ENCODE assay signal across 18 cellular contexts in the genomic region with DNA sequence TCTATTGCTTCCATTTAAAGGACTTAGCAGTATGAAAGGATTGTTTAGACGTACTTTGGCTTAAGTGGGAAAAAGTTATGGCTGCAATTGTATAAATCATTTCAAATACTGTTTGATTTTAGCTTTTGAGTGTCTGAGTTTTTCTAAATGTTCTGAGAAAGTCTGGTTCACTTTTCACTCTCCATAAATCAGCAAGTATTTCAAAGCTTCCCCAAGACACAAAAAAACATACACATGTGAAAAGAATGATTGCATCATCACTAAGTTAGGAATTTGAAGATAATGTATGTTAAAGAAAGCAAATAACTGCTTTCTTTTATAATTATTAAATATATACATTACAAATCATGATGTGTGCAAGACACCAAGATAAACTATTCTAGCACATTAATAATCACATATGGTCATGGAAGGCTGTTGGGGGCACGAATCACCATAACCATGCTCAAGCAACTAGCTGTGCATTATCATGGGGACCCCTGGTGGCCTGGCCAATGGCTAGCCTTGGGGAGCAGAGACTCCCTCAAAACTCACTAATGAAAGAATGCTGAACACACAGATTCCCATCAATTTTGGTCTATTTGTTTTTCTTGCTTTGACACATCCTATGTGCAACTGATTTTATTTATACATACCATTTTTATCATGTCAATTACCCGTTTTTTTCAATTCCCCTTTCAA.
DNase-seq lines count a peak whose midpoint lies in the region; ATAC-seq and TF ChIP-seq lines count a peak whose summit lies in the region.
"Had no signal": no experiment of that assay in that cellular context is flagged by ENCODE, and none has a peak within 500 bp of the region (broad histone marks: within the 10 kb centered on the region; RNA-seq: fewer than 3 reads in every experiment).

No MANE protein-coding gene starts in this region.

- CTCF ChIA-PET in IMR-90 (lab: Yijun Ruan, JAX), result interaction anchor here (1.1 kb wide), 1 partner anchor 10 kb away, joined by 3 read pairs; no protein-coding TSS in a partner anchor

- no peaks in the 10 kb centered on the region; the same call in 1 of the 2 replicates for H3K27me3 Mint-ChIP-seq in H9 (ENCODE audit: low read depth)
- H3K27me3 Mint-ChIP-seq: dendritic cell treated with granulocyte-macrophage colony-stimulating factor and Interleukin-4, amounts not matched to agents 40 ng/mL and 50 ng/mL, for 4 days had no signal

- no peaks in the 10 kb centered on the region for H3K79me2 ChIP-seq in H9 (ENCODE audit: insufficient read depth, low read length)
- H3K79me2 ChIP-seq: parathyroid adenoma had no signal

- WGBS in heart left ventricle, 4 donors, result 58 to 88% (median 77%) methylated on average over 3 of the region's 3 CpGs
- no CpG with 5 or more reads among the region's 3 CpGs for WGBS in IMR-90 (ENCODE audit: extremely low coverage in 2 of 2, insufficient read length in 1 of 2), 2 experiments
- 100% methylated on average over 1 of the region's 3 CpGs for WGBS in H9 (ENCODE audit: extremely low coverage, insufficient read length, low lambda C conversion rate)

- H3K27ac ChIP-seq in heart left ventricle (no peak overlapping the region), IMR-90 (ENCODE audit: insufficient read depth, low read length) (peak overlapping the region; percentile 97), epithelial cell of prostate (peak overlapping the region; percentile 6), H9 (ENCODE audit: insufficient read length, low read depth, low read length) (no peak overlapping the region)
- H3K27ac ChIP-seq: A549, parathyroid adenoma had no signal

- H4K8ac ChIP-seq in IMR-90 (ENCODE audit: low read depth in 2 of 2, low read length in 2 of 2) (peak overlapping the region; percentile 8 to 65; a peak in 3 of 4 replicates), H9 (replicated peaks; ENCODE audit: insufficient read length, low read depth, low read length) (no peak overlapping the region)

- H3K14ac ChIP-seq in IMR-90 (replicated peaks; ENCODE audit: low read depth, low read length) (no peak overlapping the region; the same call in 1 of the 2 replicates), H9 (ENCODE audit: insufficient read depth, low read length) (no peak overlapping the region)

- H4K91ac ChIP-seq in IMR-90 (ENCODE audit: insufficient read depth, low read depth, low read length) (peak overlapping the region; percentile 7; the same call in 1 of the 2 replicates), H9 (ENCODE audit: insufficient read length, low read depth, low read length) (no peak overlapping the region)

- dilution Hi-C loops in IMR-90 (cut with HindIII; ENCODE audit: low sequenced_read_pairs, unreplicated experiment), result no loop called here

- H2BK12ac ChIP-seq in H9 (ENCODE audit: insufficient read length, low read depth, low read length), result no peak overlapping the region

- H3K27ac Mint-ChIP-seq in H9, result no peak overlapping the region
- H3K27ac Mint-ChIP-seq: dendritic cell treated with granulocyte-macrophage colony-stimulating factor and Interleukin-4, amounts not matched to agents 40 ng/mL and 50 ng/mL, for 4 days had no signal

- H3K36me3 Mint-ChIP-seq in H9 (ENCODE audit: insufficient read depth in 1 of 3, low read depth in 3 of 3), result peaks cover 20 to 29% (median 24%) of the 10 kb centered on the region in 3 experiments

- H3K27me3 ChIP-seq in heart left ventricle (no peaks in the 10 kb centered on the region), IMR-90 (ENCODE audit: control insufficient read depth, insufficient read depth, low read length) (no peaks in the 10 kb centered on the region), H9 (ENCODE audit: insufficient read depth, low read length) (no peaks in the 10 kb centered on the region)
- H3K27me3 ChIP-seq: upper lobe of left lung had no signal

- TF ChIP-seq RAD21 in IMR-90 (IDR thresholded peaks at IDR 0.05; ENCODE audit: low read length), result peak; percentile 49

- no peak for DNase-seq in heart left ventricle
- no peak for DNase-seq in Right ventricle myocardium superior
- peak; percentile 83 for DNase-seq in IMR-90
- no peak for DNase-seq in epithelial cell of prostate (ENCODE audit: low read depth, low spot score)
- DNase-seq in skeletal muscle cell (ENCODE audit: low read depth), result peak; percentile 51
- DNase-seq in H9, result no peak
- no peak for DNase-seq in activated effector memory CD4-positive, alpha-beta T cell treated with Interleukin-2 at 50 U/mL for 16 hours
- no peak for DNase-seq in SKM-1 (lab: John Stamatoyannopoulos, UW; ENCODE audit: unreplicated experiment)
- DNase-seq: amygdala; COR-L47; erythroblast; NCI-H2029 treated with DMSO at 0.1 percent for 48 hours; NCI-H524; stimulated activated naive CD4-positive, alpha-beta T cell; upper lobe of left lung had no signal

- H3K18ac ChIP-seq in IMR-90 (ENCODE audit: low read depth, low read length) (peak overlapping the region; percentile 91), H9 (ENCODE audit: insufficient read length, low read depth, low read length) (no peak overlapping the region)

- intact Hi-C loops in heart left ventricle (cut with DNase I), result no loop called here
- intact Hi-C loops in Right ventricle myocardium superior (cut with DNase I), result no loop called here
- intact Hi-C loops in IMR-90 (cut with micrococcal nuclease), result loop anchor here (2.0 to 10.0 kb wide), 2 partner anchors 89 to 203 kb away; a partner anchor contains a TSS

- peak overlapping the region; percentile 25; the same call in 1 of the 2 replicates for H2AK5ac ChIP-seq in IMR-90 (ENCODE audit: low read depth, low read length)
- no peak overlapping the region for H2AK5ac ChIP-seq in H9 (ENCODE audit: insufficient read length, low read length)

- H2BK20ac ChIP-seq in IMR-90 (ENCODE audit: low read depth, low read length), result peak overlapping the region; percentile 57; the same call in 1 of the 2 replicates
- no peak overlapping the region for H2BK20ac ChIP-seq in H9 (ENCODE audit: low read depth, low read length, poor library complexity, severe bottlenecking)

- H2BK15ac ChIP-seq in IMR-90 (ENCODE audit: low read depth, low read length) (peak overlapping the region; percentile 6; the same call in 1 of the 3 replicates), H9 (ENCODE audit: low read depth, low read length) (no peak overlapping the region)

- peaks cover 0 to 6% (median 0%) of the 10 kb centered on the region in 12 donors for H3K4me1 ChIP-seq in heart left ventricle
- H3K4me1 ChIP-seq in IMR-90 (ENCODE audit: control insufficient read depth, insufficient read depth, low read length), result peaks cover 4% of the 10 kb centered on the region
- H3K4me1 ChIP-seq in H9 (ENCODE audit: insufficient read depth, low read length), result no peaks in the 10 kb centered on the region
- H3K4me1 ChIP-seq: parathyroid adenoma had no signal

- BruUV-seq in IMR-90 (replicated peaks; lab: Mats Ljungman, UMichigan), result no TSS peak

- 0 out of 2 replicates have a peak overlapping the region, but pooled peaks have one; percentile 8 for H3K4me2 ChIP-seq in IMR-90 (ENCODE audit: low read depth, low read length)
- no peak overlapping the region for H3K4me2 ChIP-seq in H9 (ENCODE audit: insufficient read depth, insufficient read length, low read length)

- TF ChIP-seq CTCF in heart left ventricle (IDR thresholded peaks at IDR 0.05) (peak in 7 of 12 donors; percentile 6 to 40 (median 20)), IMR-90 (conservative IDR thresholded peaks at IDR 0.05; ENCODE audit: low read depth, low read length) (peak; percentile 35), H9 (conservative IDR thresholded peaks at IDR 0.05) (no peak; the same call in 2 of the 3 replicates)

- H3K4me3 ChIP-seq in heart left ventricle, result no peak overlapping the region
- H3K4me3 ChIP-seq in IMR-90 (ENCODE audit: insufficient read depth, low read depth, low read length), result no peak overlapping the region
- H3K4me3 ChIP-seq in skeletal muscle cell (ENCODE audit: low read depth, low read length), result no peak overlapping the region
- H3K4me3 ChIP-seq: A549, upper lobe of left lung had no signal

- H3K23me2 ChIP-seq in H9 (ENCODE audit: insufficient read length, low read depth, low read length, poor library complexity, severe bottlenecking), result no peaks in the 10 kb centered on the region

- H3K79me1 ChIP-seq in IMR-90 (ENCODE audit: low read depth in 1 of 2, low read length in 2 of 2) (no peaks in the 10 kb centered on the region), H9 (ENCODE audit: insufficient read depth, low read depth, low read length, poor library complexity, severe bottlenecking) (no peaks in the 10 kb centered on the region)

- H4K5ac ChIP-seq in IMR-90 (ENCODE audit: low read depth, low read length) (peak overlapping the region; percentile 83), H9 (ENCODE audit: insufficient read length, low read depth, low read length) (no peak overlapping the region)

- no peak overlapping the region for H2AK9ac ChIP-seq in IMR-90 (replicated peaks; ENCODE audit: low read depth, low read length, poor library complexity)

- no peaks in the 10 kb centered on the region for H4K20me1 ChIP-seq in IMR-90 (ENCODE audit: insufficient read depth, low read length)
- no peaks in the 10 kb centered on the region for H4K20me1 ChIP-seq in H9 (ENCODE audit: control insufficient read depth, insufficient read depth, insufficient read length)

- peaks cover 26 to 29% of the 10 kb centered on the region in 2 experiments for H3K9me3 Mint-ChIP-seq in H9
- H3K9me3 Mint-ChIP-seq: dendritic cell treated with granulocyte-macrophage colony-stimulating factor and Interleukin-4, amounts not matched to agents 40 ng/mL and 50 ng/mL, for 4 days had no signal

- H3K9me3 ChIP-seq in heart left ventricle (no peaks in the 10 kb centered on the region), IMR-90 (ENCODE audit: control insufficient read depth, insufficient read depth, low read length) (no peaks in the 10 kb centered on the region; the same call in 1 of the 2 replicates), H9 (ENCODE audit: control insufficient read depth, low read depth, low read length) (no peaks in the 10 kb centered on the region)
- H3K9me3 ChIP-seq: A549, upper lobe of left lung had no signal

- H3K56ac ChIP-seq in IMR-90 (ENCODE audit: extremely low read depth, insufficient read depth, low read length) (no peak overlapping the region), H9 (ENCODE audit: insufficient read length, low read depth, low read length) (no peak overlapping the region)

- POLR2A ChIA-PET in IMR-90 (lab: Charles Lee; ENCODE audit: unreplicated experiment), result interaction anchor here (0.5 kb wide), 1 partner anchor 107 kb away, joined by 3 read pairs; no protein-coding TSS in a partner anchor

- peak overlapping the region; percentile 80 for H2BK120ac ChIP-seq in IMR-90 (ENCODE audit: low read depth, low read length)
- no peak overlapping the region for H2BK120ac ChIP-seq in H9 (ENCODE audit: low read depth, low read length, poor library complexity, severe bottlenecking)

- H3K4me3 Mint-ChIP-seq in H9, result no peak overlapping the region
- H3K4me3 Mint-ChIP-seq: dendritic cell treated with granulocyte-macrophage colony-stimulating factor and Interleukin-4, amounts not matched to agents 40 ng/mL and 50 ng/mL, for 4 days had no signal

- no peaks in the 10 kb centered on the region; a peak in 1 of 4 replicates for H3K4me1 Mint-ChIP-seq in H9

- TF ChIP-seq POLR2A in heart left ventricle (IDR thresholded peaks at IDR 0.05), result no peak
- no peak for TF ChIP-seq POLR2A in IMR-90 (IDR thresholded peaks at IDR 0.05; ENCODE audit: low read depth, low read length)

- H2BK5ac ChIP-seq in IMR-90 (ENCODE audit: low read depth, low read length, poor library complexity, severe bottlenecking) (peak overlapping the region; percentile 85), H9 (ENCODE audit: insufficient read length, low read length) (no peak overlapping the region)

- H3T11ph ChIP-seq in H9 (ENCODE audit: low read length), result no peak overlapping the region

- H3K23ac ChIP-seq in IMR-90 (ENCODE audit: low read depth, low read length), result no peak overlapping the region
- no peak overlapping the region for H3K23ac ChIP-seq in H9 (ENCODE audit: insufficient read length, low read depth, low read length)

- no peak overlapping the region for H3K9ac ChIP-seq in IMR-90 (ENCODE audit: low read depth, low read length)
- no peak overlapping the region for H3K9ac ChIP-seq in H9 (ENCODE audit: extremely low read depth, insufficient read length, low read length)
- H3K9ac ChIP-seq: parathyroid adenoma had no signal

- peaks cover 3% of the 10 kb centered on the region for H3K9me1 ChIP-seq in IMR-90 (ENCODE audit: insufficient read depth, low read length)

- ATAC-seq in heart left ventricle, result no peak
- ATAC-seq in Right ventricle myocardium superior (ENCODE audit: poor library complexity), result no peak
- ATAC-seq in IMR-90 (ENCODE audit: low read depth), result peak; percentile 78
- ATAC-seq: A549 had no signal

- H2AFZ ChIP-seq in IMR-90 (replicated peaks; ENCODE audit: low read length, poor library complexity) (no peak overlapping the region), H9 (ENCODE audit: low read length) (no peak overlapping the region)
- H2AFZ ChIP-seq: parathyroid adenoma had no signal

- in situ Hi-C loops in IMR-90 (cut with MboI; ENCODE audit: low sequenced_read_pairs), result no loop called here

- H3K36me3 ChIP-seq in heart left ventricle (no peaks in the 10 kb centered on the region), IMR-90 (ENCODE audit: control insufficient read depth, insufficient read depth, low read length) (no peaks in the 10 kb centered on the region)
- H3K36me3 ChIP-seq: upper lobe of left lung had no signal

- H3K4ac ChIP-seq in IMR-90 (ENCODE audit: low read depth, low read length), result peak overlapping the region; percentile 58; the same call in 1 of the 2 replicates
- H3K4ac ChIP-seq in H9 (ENCODE audit: low read depth, low read length), result no peak overlapping the region

Comparison
In these comparisons a context has a peak if more than half of its experiments do, and no peak if none do; other contexts are left out.
1. DNase-seq: peak in IMR-90 (single experiment) and skeletal muscle cell (single experiment); none in heart left ventricle (0 of 5), Right ventricle myocardium superior (single experiment), epithelial cell of prostate (single experiment), H9 (single experiment), activated effector memory CD4-positive, alpha-beta T cell treated with Interleukin-2 at 50 U/mL for 16 hours (single experiment) and SKM-1 (single experiment).
2. H3K27ac ChIP-seq: peak in IMR-90 (single experiment) and epithelial cell of prostate (single experiment); none in heart left ventricle (0 of 12) and H9 (single experiment).